Comparison of ENCODE assay signal across 17 cellular contexts in the genomic region with DNA sequence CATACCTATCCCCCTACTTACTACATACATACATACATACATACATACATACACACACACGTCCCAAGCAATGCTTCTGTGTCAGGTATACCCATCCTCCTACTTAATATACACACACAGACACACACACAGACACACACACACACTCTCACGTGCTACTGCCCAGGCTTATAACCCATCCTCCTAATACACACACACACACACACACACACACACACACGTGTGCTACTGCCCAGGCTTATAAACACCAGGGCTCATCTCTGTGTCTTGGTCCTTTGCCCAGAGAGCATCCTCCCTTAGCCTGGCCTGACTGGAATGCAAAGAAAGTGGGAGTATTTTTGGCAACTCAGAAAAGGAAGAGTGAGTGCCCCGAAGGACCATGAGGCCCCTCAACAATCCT.
"Had no signal": no experiment of that assay in that cellular context is flagged by ENCODE, and none has a peak within 500 bp of the region (broad histone marks: within the 10 kb centered on the region; RNA-seq: fewer than 3 reads in every experiment).

No MANE protein-coding gene starts in this region.

- H3K27ac ChIP-seq: adrenal gland, gastrocnemius medialis, heart right ventricle, left ventricle myocardium inferior, neutrophil, right atrium auricular region, spleen, tibial nerve had no signal

- H3K4me1 ChIP-seq: adrenal gland, gastrocnemius medialis, heart right ventricle, left ventricle myocardium inferior, right atrium auricular region, spleen, tibial nerve had no signal

- H3K27me3 ChIP-seq: adrenal gland, gastrocnemius medialis, heart right ventricle, neutrophil, right atrium auricular region, spleen, tibial nerve had no signal

- H3K9me3 ChIP-seq: adrenal gland, gastrocnemius medialis, heart right ventricle, left ventricle myocardium inferior, neutrophil, right atrium auricular region, spleen, tibial nerve had no signal

- DNase-seq: activated CD4-positive, alpha-beta T cell treated with anti-CD3 and anti-CD28 coated beads, Interleukin-2, amount 50 U/mL, for 1 hour; activated naive CD4-positive, alpha-beta T cell treated with anti-CD3 and anti-CD28 coated beads for 36 hours; activated T-cell treated with anti-CD3 and anti-CD28 coated beads for 4 hours; adrenal gland; dermis blood vessel endothelial cell; gastrocnemius medialis; heart right ventricle; left ventricle myocardium inferior; posterior cingulate gyrus; spleen; stimulated activated CD4-positive, alpha-beta T cell treated with anti-CD3 and anti-CD28 coated beads, Interleukin-1b, Interleukin-23, amount 100 ng/mL, for 48 hours; SW 1271 had no signal

- H3K36me3 ChIP-seq: adrenal gland, gastrocnemius medialis, left ventricle myocardium inferior, neutrophil, right atrium auricular region had no signal

- H3K4me3 ChIP-seq: adrenal gland, gastrocnemius medialis, heart right ventricle, left ventricle myocardium inferior, right atrium auricular region, spleen, tibial nerve had no signal

- ATAC-seq: activated T-helper 17 cell treated with anti-CD3 and anti-CD28 coated beads, Interleukin-2, amount 50 U/mL, for 72 hours; gastrocnemius medialis; heart right ventricle; stimulated activated memory B cell treated with anti-CD40 and anti-IgM and Interleukin-4, amounts not matched to agents 10 μg/mL and 1 μg/mL and 100 μg/mL, for 72 hours had no signal
